In the genomic region with DNA sequence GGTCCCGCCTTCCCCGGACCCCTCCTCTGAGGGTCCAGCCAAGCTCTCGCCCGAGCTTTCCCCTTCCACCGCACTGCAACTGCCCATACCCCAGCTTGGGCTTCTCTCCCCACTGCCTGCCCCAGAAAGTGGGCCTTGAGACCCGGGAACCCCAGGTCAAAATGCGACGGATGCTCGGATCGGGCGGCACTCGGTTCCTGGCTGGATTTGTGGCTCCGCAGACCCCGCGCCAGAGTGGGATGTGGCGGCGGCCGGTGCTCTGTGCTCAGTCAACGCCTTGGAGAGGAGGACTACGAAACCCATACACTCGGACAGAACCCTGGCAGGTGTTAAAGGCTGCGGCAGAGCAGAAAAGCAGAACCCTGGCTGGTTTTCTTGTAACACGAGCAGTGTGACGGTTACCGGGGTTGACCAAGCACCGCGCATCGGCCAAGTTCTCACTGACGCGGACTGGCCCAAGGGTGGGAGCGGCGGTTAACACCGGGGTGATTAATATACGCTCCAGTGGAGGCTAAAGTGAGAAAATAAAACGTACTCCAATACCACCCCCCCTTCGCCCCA, we compare ENCODE assay signal across 10 cellular contexts. TPM values are rescaled to one million over a fixed set of nuclear protein-coding genes. Genes with fewer than 3 reads are reported as not detected.
DNase-seq lines count a peak whose midpoint lies in the region; ATAC-seq and TF ChIP-seq lines count a peak whose summit lies in the region.
"Had no signal": no experiment of that assay in that cellular context is flagged by ENCODE, and none has a peak within 500 bp of the region (broad histone marks: within the 10 kb centered on the region; RNA-seq: fewer than 3 reads in every experiment).

No MANE protein-coding gene starts in this region.

- no peaks in the 10 kb centered on the region for H3K9me3 ChIP-seq in ascending aorta
- no peaks in the 10 kb centered on the region for H3K9me3 ChIP-seq in upper lobe of left lung

- H3K27ac Mint-ChIP-seq in activated CD8-positive, alpha-beta memory T cell treated with anti-CD3 and anti-CD28 coated beads, Interleukin-2, amount 10 ng/mL, durations not matched to agents 7 days and 5 days: peak overlapping the region; percentile 34

- peak overlapping the region; percentile 69 to 96 for H3K4me3 ChIP-seq in ascending aorta
- peak overlapping the region in 3 of 4 donors; percentile 55 to 65 (median 63) for H3K4me3 ChIP-seq in upper lobe of left lung
- H3K4me3 ChIP-seq: SJSA1 had no signal

- CTCF ChIA-PET in activated CD8-positive, alpha-beta memory T cell treated with anti-CD3 and anti-CD28 coated beads, Interleukin-2, amount 10 ng/mL, durations not matched to agents 7 days and 5 days (lab: Charles Lee): no interaction called here

- 36 to 40% methylated on average over 33 to 36 of the region's 36 CpGs for WGBS in upper lobe of left lung, 2 donors

- intact Hi-C loops in ascending aorta (cut with DNase I) (loop anchor here (2.0 to 5.0 kb wide), 3 partner anchors 17 to 118 kb away; a partner anchor contains a TSS), left colon (cut with DNase I, micrococcal nuclease) (no loop called here)

- no peak for TF ChIP-seq POLR2A in upper lobe of left lung (IDR thresholded peaks at IDR 0.05)

- no peak for ATAC-seq in activated CD8-positive, alpha-beta memory T cell treated with anti-CD3 and anti-CD28 coated beads, Interleukin-2, amount 10 ng/mL, durations not matched to agents 7 days and 5 days
- no peak for ATAC-seq in left colon
- peak; percentile 54 to 64 for ATAC-seq in upper lobe of left lung (ENCODE audit: low FRiP score in 2 of 2)

- no peak for TF ChIP-seq CTCF in ascending aorta (IDR thresholded peaks at IDR 0.05)
- no peak for TF ChIP-seq CTCF in upper lobe of left lung (IDR thresholded peaks at IDR 0.05)

- H3K36me3 Mint-ChIP-seq in activated CD8-positive, alpha-beta memory T cell treated with anti-CD3 and anti-CD28 coated beads, Interleukin-2, amount 10 ng/mL, durations not matched to agents 7 days and 5 days: peaks cover 57% of the 10 kb centered on the region

- H3K9me3 Mint-ChIP-seq in activated CD8-positive, alpha-beta memory T cell treated with anti-CD3 and anti-CD28 coated beads, Interleukin-2, amount 10 ng/mL, durations not matched to agents 7 days and 5 days (ENCODE audit: low read depth): no peaks in the 10 kb centered on the region

- peaks cover 16% of the 10 kb centered on the region for H3K4me1 Mint-ChIP-seq in activated CD8-positive, alpha-beta memory T cell treated with anti-CD3 and anti-CD28 coated beads, Interleukin-2, amount 10 ng/mL, durations not matched to agents 7 days and 5 days

- no peaks in the 10 kb centered on the region for H3K27me3 Mint-ChIP-seq in activated CD8-positive, alpha-beta memory T cell treated with anti-CD3 and anti-CD28 coated beads, Interleukin-2, amount 10 ng/mL, durations not matched to agents 7 days and 5 days

- H3K27ac ChIP-seq in ascending aorta: peak overlapping the region in 1 of 2 donors; percentile 26
- no peak overlapping the region for H3K27ac ChIP-seq in upper lobe of left lung
- H3K27ac ChIP-seq: C4-2B, SJSA1 had no signal

- H3K27me3 ChIP-seq in ascending aorta (no peaks in the 10 kb centered on the region), upper lobe of left lung (no peaks in the 10 kb centered on the region)
- H3K27me3 ChIP-seq: SJSA1 had no signal

- H3K4me1 ChIP-seq in ascending aorta: peaks cover 0 to 9% of the 10 kb centered on the region in 2 donors
- peaks cover 3 to 29% (median 16%) of the 10 kb centered on the region in 4 donors for H3K4me1 ChIP-seq in upper lobe of left lung

- no peak for DNase-seq in activated CD8-positive, alpha-beta memory T cell treated with anti-CD3 and anti-CD28 coated beads, Interleukin-2, amount 10 ng/mL, durations not matched to agents 7 days and 5 days
- DNase-seq in activated CD8-positive, alpha-beta memory T cell treated with anti-CD3 and anti-CD28 coated beads, Interleukin-2, amount 50 U/mL, for 4 hours: no peak
- DNase-seq in ascending aorta (ENCODE audit: low spot score in 2 of 2) (no peak), left colon (peak; percentile 30 to 41), upper lobe of left lung (peak; percentile 54 to 76), NCI-H1694 treated with DMSO at 0.1 percent for 48 hours (lab: John Stamatoyannopoulos, UW) (no peak)
- no peak for DNase-seq in activated CD4-positive, CD25-positive, alpha-beta regulatory T cell treated with anti-CD3 and anti-CD28 coated beads, Interleukin-2, amount 50 U/mL, for 72 hours
- no peak for DNase-seq in stimulated activated naive CD4-positive, alpha-beta T cell (lab: John Stamatoyannopoulos, UW)

- H3K4me3 Mint-ChIP-seq in activated CD8-positive, alpha-beta memory T cell treated with anti-CD3 and anti-CD28 coated beads, Interleukin-2, amount 10 ng/mL, durations not matched to agents 7 days and 5 days: peak overlapping the region; percentile 10

- no peaks in the 10 kb centered on the region for H3K36me3 ChIP-seq in ascending aorta
- H3K36me3 ChIP-seq in upper lobe of left lung: no peaks in the 10 kb centered on the region
- H3K36me3 ChIP-seq: SJSA1 had no signal

- no peak for TF ChIP-seq EP300 in upper lobe of left lung (IDR thresholded peaks at IDR 0.05)

RNA-seq across cellular contexts. Expression of a gene that starts 0.9 kb away (rescaled TPM):
- 100 to 1,000 TPM in 1 of 2 experiments, 10 to 100 TPM in 1; 70.5 to 115 TPM for total RNA-seq in activated CD8-positive, alpha-beta memory T cell treated with anti-CD3 and anti-CD28 coated beads, Interleukin-2, amount 10 ng/mL, durations not matched to agents 7 days and 5 days
- total RNA-seq in ascending aorta (7.1 TPM), left colon (10 to 100 TPM in 1 of 2 donors, 1 to 10 TPM in 1; 8.6 to 12.5 TPM), upper lobe of left lung (10 to 100 TPM in 4 of 6 donors, 1 to 10 TPM in 2; 9.1 to 46.8 (median 19.2) TPM)

RNA-seq across cellular contexts. Expression of a gene that starts 17.2 kb away (rescaled TPM):
- total RNA-seq in activated CD8-positive, alpha-beta memory T cell treated with anti-CD3 and anti-CD28 coated beads, Interleukin-2, amount 10 ng/mL, durations not matched to agents 7 days and 5 days: 10 to 100 TPM; 22.6 to 31.6 TPM
- 6.8 TPM for total RNA-seq in ascending aorta
- total RNA-seq in left colon: 1 to 10 TPM; 2.8 to 3.8 TPM
- total RNA-seq in upper lobe of left lung: 10 to 100 TPM in 5 of 6 donors, 1 to 10 TPM in 1; 7.0 to 26.2 (median 12.3) TPM

Comparison
In these comparisons a context has a peak if more than half of its experiments do, and no peak if none do; other contexts are left out.
1. ATAC-seq: peak in upper lobe of left lung (2 of 2); none in activated CD8-positive, alpha-beta memory T cell treated with anti-CD3 and anti-CD28 coated beads, Interleukin-2, amount 10 ng/mL, durations not matched to agents 7 days and 5 days (single experiment) and left colon (single experiment).
2. DNase-seq: peak in left colon (2 of 2) and upper lobe of left lung (2 of 2); none in activated CD8-positive, alpha-beta memory T cell treated with anti-CD3 and anti-CD28 coated beads, Interleukin-2, amount 10 ng/mL, durations not matched to agents 7 days and 5 days (single experiment), activated CD8-positive, alpha-beta memory T cell treated with anti-CD3 and anti-CD28 coated beads, Interleukin-2, amount 50 U/mL, for 4 hours (single experiment), ascending aorta (0 of 2), NCI-H1694 treated with DMSO at 0.1 percent for 48 hours (single experiment), activated CD4-positive, CD25-positive, alpha-beta regulatory T cell treated with anti-CD3 and anti-CD28 coated beads, Interleukin-2, amount 50 U/mL, for 72 hours (single experiment) and stimulated activated naive CD4-positive, alpha-beta T cell (0 of 6).